Comparison of ENCODE assay signal across 29 cellular contexts in genomic region chr5:84790406-84790805, GRCh38.
"Had no signal": no experiment of that assay in that cellular context is flagged by ENCODE, and none has a peak within 500 bp of the region (broad histone marks: within the 10 kb centered on the region; RNA-seq: fewer than 3 reads in every experiment).

No MANE protein-coding gene starts in this region.

- H3K9me3 ChIP-seq: ovary, psoas muscle, right lobe of liver, sigmoid colon, suprapubic skin, testis, tibial artery, transverse colon, upper lobe of right lung, uterus had no signal

- H3K4me3 ChIP-seq: neural progenitor cell, ovary, psoas muscle, right lobe of liver, sigmoid colon, suprapubic skin, testis, tibial artery, transverse colon, upper lobe of right lung, uterus had no signal

- H3K4me3 Mint-ChIP-seq: natural killer cell; nephron; neural progenitor cell; stimulated activated memory B cell treated with anti-CD40 and anti-IgM and Interleukin-4, amounts not matched to agents 10 μg/mL and 1 μg/mL and 100 μg/mL, for 72 hours; stimulated activated naive CD8-positive, alpha-beta T cell treated with anti-CD3 and anti-CD28 coated beads, Interleukin-15, amount 100 ng/mL, for 72 hours; type B pancreatic cell had no signal

- FAIRE-seq: small intestine had no signal

- H3K4me1 Mint-ChIP-seq: natural killer cell; neural progenitor cell; stimulated activated memory B cell treated with anti-CD40 and anti-IgM and Interleukin-4, amounts not matched to agents 10 μg/mL and 1 μg/mL and 100 μg/mL, for 72 hours; stimulated activated naive CD8-positive, alpha-beta T cell treated with anti-CD3 and anti-CD28 coated beads, Interleukin-15, amount 100 ng/mL, for 72 hours had no signal

- H3K9ac ChIP-seq: neural progenitor cell, parathyroid adenoma had no signal

- H3K27me3 ChIP-seq: neural progenitor cell, ovary, right lobe of liver, sigmoid colon, suprapubic skin, testis, tibial artery, transverse colon, upper lobe of right lung, uterus had no signal

- H3K36me3 Mint-ChIP-seq: natural killer cell; neural progenitor cell; stimulated activated memory B cell treated with anti-CD40 and anti-IgM and Interleukin-4, amounts not matched to agents 10 μg/mL and 1 μg/mL and 100 μg/mL, for 72 hours; type B pancreatic cell had no signal

- H3K9me3 Mint-ChIP-seq: neural progenitor cell, type B pancreatic cell had no signal

- H3K27me3 Mint-ChIP-seq: progenitor cell of endocrine pancreas; stimulated activated memory B cell treated with anti-CD40 and anti-IgM and Interleukin-4, amounts not matched to agents 10 μg/mL and 1 μg/mL and 100 μg/mL, for 72 hours; stimulated activated naive CD8-positive, alpha-beta T cell treated with anti-CD3 and anti-CD28 coated beads, Interleukin-15, amount 100 ng/mL, for 72 hours; type B pancreatic cell had no signal

- H3K4me1 ChIP-seq: neural progenitor cell, parathyroid adenoma, psoas muscle, right lobe of liver, sigmoid colon, suprapubic skin, testis, tibial artery, transverse colon, upper lobe of right lung, uterus had no signal

- H3K27ac Mint-ChIP-seq: natural killer cell; nephron; neural progenitor cell; progenitor cell of endocrine pancreas; stimulated activated memory B cell treated with anti-CD40 and anti-IgM and Interleukin-4, amounts not matched to agents 10 μg/mL and 1 μg/mL and 100 μg/mL, for 72 hours; stimulated activated naive CD8-positive, alpha-beta T cell treated with anti-CD3 and anti-CD28 coated beads, Interleukin-15, amount 100 ng/mL, for 72 hours; type B pancreatic cell had no signal

- H3K27ac ChIP-seq: neural progenitor cell, ovary, parathyroid adenoma, psoas muscle, right lobe of liver, sigmoid colon, suprapubic skin, testis, tibial artery, transverse colon, upper lobe of right lung, uterus had no signal

- H3K36me3 ChIP-seq: neural progenitor cell, ovary, right lobe of liver, sigmoid colon, suprapubic skin, tibial artery, transverse colon, upper lobe of right lung, uterus had no signal

- DNase-seq: natural killer cell; occipital lobe; ovary; posterior cingulate gyrus; psoas muscle; right cardiac atrium; right lobe of liver; sigmoid colon; small intestine; stimulated activated CD4-positive, alpha-beta T cell treated with anti-CD3 and anti-CD28 coated beads, Interleukin-12 subunit alpha, Interleukin-12 subunit beta, amount 100 ng/mL, for 4 hours; stimulated activated CD4-positive, alpha-beta T cell treated with anti-CD3 and anti-CD28 coated beads, Interleukin-1b, Interleukin-23, amount 100 ng/mL, for 48 hours; stimulated activated CD4-positive, alpha-beta T cell treated with anti-CD3 and anti-CD28 coated beads, Interleukin-4, amount 100 ng/mL, for 1 hour; stimulated activated CD4-positive, alpha-beta T cell treated with anti-CD3 and anti-CD28 coated beads, Interleukin-4, amount 100 ng/mL, for 4 hours; stimulated activated CD8-positive, alpha-beta memory T cell treated with anti-CD3 and anti-CD28 coated beads, Interleukin-4, amount 100 ng/mL, for 48 hours; stimulated activated naive CD8-positive, alpha-beta T cell treated with anti-CD3 and anti-CD28 coated beads, Interleukin-15, amount 100 ng/mL, for 72 hours; stimulated activated naive CD8-positive, alpha-beta T cell treated with anti-CD3 and anti-CD28 coated beads, Interleukin-15, Interleukin-2, amounts not matched to agents 100 U/mL and 50 U/mL, for 24 hours; substantia nigra; testis; tibial artery; transverse colon; upper lobe of right lung; uterus had no signal
